Comparison of ENCODE assay signal across 14 cellular contexts in the genomic region with DNA sequence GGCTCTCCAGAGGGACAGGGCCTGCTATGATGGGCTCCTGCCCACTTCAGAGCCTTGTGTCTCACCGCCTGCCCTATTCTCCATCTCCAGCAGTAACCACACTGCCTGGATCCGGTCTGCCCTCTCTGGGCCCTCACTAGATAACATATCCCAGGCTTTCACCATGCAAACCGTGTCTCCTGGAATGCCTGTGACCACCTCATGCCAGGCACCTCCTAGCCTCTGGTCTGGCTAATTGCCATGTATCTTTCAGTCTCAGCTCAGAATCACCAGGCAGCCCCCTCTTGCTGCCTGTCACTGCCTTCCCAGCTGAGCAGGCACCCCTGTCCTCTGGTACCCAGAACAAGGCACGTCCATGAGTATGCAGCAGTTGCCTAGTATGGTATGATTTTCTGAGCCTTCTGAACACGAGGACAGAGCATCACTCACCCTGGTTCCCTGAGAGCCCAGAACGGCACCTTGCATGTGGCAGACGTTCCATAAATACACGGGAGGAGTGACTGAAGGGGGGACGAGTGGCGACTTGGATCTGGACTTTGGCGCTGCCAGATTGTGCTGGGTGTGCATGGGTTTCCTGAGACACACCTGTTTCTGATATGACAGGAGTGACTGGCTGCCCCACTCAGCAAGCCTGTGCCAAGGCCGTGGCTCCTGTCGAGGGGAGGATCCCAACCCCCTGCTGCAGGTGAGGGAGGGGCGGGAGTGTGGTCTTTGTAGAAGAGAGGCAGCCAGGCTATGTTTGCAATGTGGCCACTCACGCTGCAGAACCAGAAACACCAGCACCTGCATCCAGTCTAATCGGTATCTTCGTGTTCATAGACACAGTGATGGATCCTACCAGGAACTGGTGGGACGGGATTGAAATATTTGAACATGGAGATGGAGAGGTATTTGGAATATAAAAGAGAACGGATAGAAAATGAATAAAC.
A peak's percentile ranks its signal among the peaks of the same experiment; 100 is the strongest.
DNase-seq lines count a peak whose midpoint lies in the region; ATAC-seq and TF ChIP-seq lines count a peak whose summit lies in the region.
"Had no signal": no experiment of that assay in that cellular context is flagged by ENCODE, and none has a peak within 500 bp of the region (broad histone marks: within the 10 kb centered on the region; RNA-seq: fewer than 3 reads in every experiment).

No MANE protein-coding gene starts in this region.

- no peaks in the 10 kb centered on the region for H3K36me3 ChIP-seq in CD8-positive, alpha-beta memory T cell (ENCODE audit: insufficient read depth, low read length)
- peaks cover 13% of the 10 kb centered on the region for H3K36me3 ChIP-seq in IMR-90 (ENCODE audit: control insufficient read depth, insufficient read depth, low read length)
- no peaks in the 10 kb centered on the region for H3K36me3 ChIP-seq in osteoblast (ENCODE audit: insufficient read depth, low read length)

- H3K4me1 ChIP-seq in CD8-positive, alpha-beta memory T cell (ENCODE audit: insufficient read depth, low read length): peaks cover 57% of the 10 kb centered on the region
- H3K4me1 ChIP-seq in IMR-90 (ENCODE audit: control insufficient read depth, insufficient read depth, low read length) (peaks cover 30% of the 10 kb centered on the region), osteoblast (ENCODE audit: insufficient read depth, low read length) (peaks cover 32% of the 10 kb centered on the region)

- TF ChIP-seq RAD21 in IMR-90 (IDR thresholded peaks at IDR 0.05; ENCODE audit: low read length): no peak

- H3K23ac ChIP-seq in IMR-90 (ENCODE audit: low read depth, low read length): peak overlapping the region; percentile 94

- H3K18ac ChIP-seq in IMR-90 (ENCODE audit: low read depth, low read length): peak overlapping the region; percentile 81

- H3K4me3 Mint-ChIP-seq in CD8-positive, alpha-beta memory T cell: peak overlapping the region in 6 of 7 donors; percentile 39 to 63 (median 54)
- peak overlapping the region; percentile 31 for H3K4me3 Mint-ChIP-seq in central memory CD8-positive, alpha-beta T cell
- H3K4me3 Mint-ChIP-seq: stimulated activated naive CD8-positive, alpha-beta T cell treated with anti-CD3 and anti-CD28 coated beads, Interleukin-15, amount 100 ng/mL, for 72 hours had no signal

- H4K5ac ChIP-seq in IMR-90 (ENCODE audit: low read depth, low read length): peak overlapping the region; percentile 66

- no peak overlapping the region for H3K4me3 ChIP-seq in CD8-positive, alpha-beta memory T cell (ENCODE audit: low read length)
- H3K4me3 ChIP-seq in IMR-90 (ENCODE audit: insufficient read depth, low read depth, low read length) (no peak overlapping the region), osteoblast (ENCODE audit: insufficient read depth, low read length) (no peak overlapping the region)

- peak overlapping the region; percentile 77 for H2AK9ac ChIP-seq in IMR-90 (replicated peaks; ENCODE audit: low read depth, low read length, poor library complexity)

- POLR2A ChIA-PET in CD8-positive, alpha-beta memory T cell (lab: Charles Lee): no interaction called here
- POLR2A ChIA-PET in IMR-90 (lab: Charles Lee; ENCODE audit: unreplicated experiment): no interaction called here

- TF ChIP-seq POLR2A in IMR-90 (IDR thresholded peaks at IDR 0.05; ENCODE audit: low read depth, low read length): no peak

- BruUV-seq in IMR-90 (replicated peaks; lab: Mats Ljungman, UMichigan): no TSS peak

- intact Hi-C loops in IMR-90 (cut with micrococcal nuclease): loop anchor here (5.0 kb wide), 2 partner anchors 70 to 110 kb away; a partner anchor contains a TSS

- no peaks in the 10 kb centered on the region for H3K27me3 ChIP-seq in CD8-positive, alpha-beta memory T cell (ENCODE audit: insufficient read depth, low read length, poor library complexity, severe bottlenecking)
- H3K27me3 ChIP-seq in IMR-90 (ENCODE audit: control insufficient read depth, insufficient read depth, low read length) (no peaks in the 10 kb centered on the region), osteoblast (ENCODE audit: insufficient read depth, low read length) (no peaks in the 10 kb centered on the region)

- peak overlapping the region; percentile 92 for H2BK120ac ChIP-seq in IMR-90 (ENCODE audit: low read depth, low read length)

- H2BK20ac ChIP-seq in IMR-90 (ENCODE audit: low read depth, low read length): peak overlapping the region; percentile 95

- H2BK15ac ChIP-seq in IMR-90 (ENCODE audit: low read depth, low read length): peak overlapping the region; percentile 93

- dilution Hi-C loops in IMR-90 (cut with HindIII; ENCODE audit: low sequenced_read_pairs, unreplicated experiment): no loop called here

- H3K9ac ChIP-seq in IMR-90 (ENCODE audit: low read depth, low read length): peak overlapping the region; percentile 2; the same call in 1 of the 2 replicates

- H3K4ac ChIP-seq in IMR-90 (ENCODE audit: low read depth, low read length): peak overlapping the region; percentile 98

- H3K36me3 Mint-ChIP-seq in CD8-positive, alpha-beta memory T cell: peaks cover 6 to 36% (median 10%) of the 10 kb centered on the region in 3 donors
- H3K36me3 Mint-ChIP-seq in central memory CD8-positive, alpha-beta T cell (ENCODE audit: insufficient read depth): peaks cover 7% of the 10 kb centered on the region

- H4K20me1 ChIP-seq in IMR-90 (ENCODE audit: insufficient read depth, low read length): peaks cover 16% of the 10 kb centered on the region
- peaks cover 22% of the 10 kb centered on the region for H4K20me1 ChIP-seq in osteoblast (ENCODE audit: insufficient read depth, low read length)

- H3K27ac Mint-ChIP-seq in CD8-positive, alpha-beta memory T cell: peak overlapping the region; percentile 8 to 89 (median 58)
- peak overlapping the region; percentile 81 for H3K27ac Mint-ChIP-seq in central memory CD8-positive, alpha-beta T cell (ENCODE audit: low read depth)

- H3K79me2 ChIP-seq in osteoblast (ENCODE audit: insufficient read depth, low read length): peaks cover 2% of the 10 kb centered on the region

- CTCF ChIA-PET in CD8-positive, alpha-beta memory T cell (lab: Charles Lee): no interaction called here
- CTCF ChIA-PET in IMR-90 (lab: Yijun Ruan, JAX): no interaction called here

- H3K79me1 ChIP-seq in IMR-90 (ENCODE audit: low read depth in 1 of 2, low read length in 2 of 2): peaks cover 26 to 60% of the 10 kb centered on the region in 2 experiments

- no peak overlapping the region for H3K27ac ChIP-seq in CD8-positive, alpha-beta memory T cell (ENCODE audit: low read depth, low read length)
- H3K27ac ChIP-seq in IMR-90 (ENCODE audit: insufficient read depth, low read length) (peak overlapping the region; percentile 41), osteoblast (ENCODE audit: low read depth, low read length) (peak overlapping the region; percentile 72)

- H3K9me1 ChIP-seq in IMR-90 (ENCODE audit: insufficient read depth, low read length): peaks cover 32% of the 10 kb centered on the region

- H3K9me3 Mint-ChIP-seq in CD8-positive, alpha-beta memory T cell: no peaks in the 10 kb centered on the region
- H3K9me3 Mint-ChIP-seq in central memory CD8-positive, alpha-beta T cell: no peaks in the 10 kb centered on the region
- H3K9me3 Mint-ChIP-seq: stimulated activated naive CD8-positive, alpha-beta T cell treated with anti-CD3 and anti-CD28 coated beads, Interleukin-15, amount 100 ng/mL, for 72 hours had no signal

- no peak for TF ChIP-seq CTCF in IMR-90 (conservative IDR thresholded peaks at IDR 0.05; ENCODE audit: low read depth, low read length)
- TF ChIP-seq CTCF in osteoblast (IDR thresholded peaks at IDR 0.05; ENCODE audit: extremely low read depth, low read depth, low read length): no peak

- H4K91ac ChIP-seq in IMR-90 (ENCODE audit: insufficient read depth, low read depth, low read length): peak overlapping the region; percentile 82

- H3K4me2 ChIP-seq in IMR-90 (ENCODE audit: low read depth, low read length) (no peak overlapping the region), osteoblast (ENCODE audit: insufficient read depth, low read length) (peak overlapping the region; percentile 80)

- peak overlapping the region; percentile 96 for H3K14ac ChIP-seq in IMR-90 (replicated peaks; ENCODE audit: low read depth, low read length)

- peak overlapping the region; percentile 4 to 85; a peak in 3 of 4 replicates for H4K8ac ChIP-seq in IMR-90 (ENCODE audit: low read depth in 2 of 2, low read length in 2 of 2)

- in situ Hi-C loops in IMR-90 (cut with MboI; ENCODE audit: low sequenced_read_pairs): no loop called here

- peaks cover 57 to 89% (median 78%) of the 10 kb centered on the region in 3 donors for H3K4me1 Mint-ChIP-seq in CD8-positive, alpha-beta memory T cell
- H3K4me1 Mint-ChIP-seq in central memory CD8-positive, alpha-beta T cell: peaks cover 61% of the 10 kb centered on the region

- peak overlapping the region; percentile 58 for H2AFZ ChIP-seq in IMR-90 (replicated peaks; ENCODE audit: low read length, poor library complexity)
- no peak overlapping the region for H2AFZ ChIP-seq in osteoblast (ENCODE audit: low read length)

- no peak for DNase-seq in CD8-positive, alpha-beta memory T cell
- DNase-seq in IMR-90 (no peak), osteoblast (ENCODE audit: insufficient read length, low spot score, missing footprints) (peak; percentile 27), NCI-H1092 treated with DMSO at 0.1 percent for 48 hours (lab: John Stamatoyannopoulos, UW) (no peak), NCI-H2227 treated with DMSO at 0.1 percent for 48 hours (lab: John Stamatoyannopoulos, UW) (no peak)
- DNase-seq in central memory CD8-positive, alpha-beta T cell (ENCODE audit: low spot score in 2 of 2): no peak
- DNase-seq: GF-D8; GOT3; Karpas-422; NCI-H1694 treated with DMSO at 0.1 percent for 48 hours; NCI-H82; stimulated activated CD4-positive, alpha-beta T cell treated with anti-CD3 and anti-CD28 coated beads, Interleukin-4, amount 100 ng/mL, for 24 hours; stimulated activated naive CD8-positive, alpha-beta T cell treated with anti-CD3 and anti-CD28 coated beads, Interleukin-15, amount 100 ng/mL, for 72 hours had no signal

- WGBS in IMR-90 (ENCODE audit: extremely low coverage in 2 of 2, insufficient read length in 1 of 2), 2 experiments: 95 to 100% methylated on average over 1 to 11 of the region's 19 CpGs

- no peaks in the 10 kb centered on the region for H3K9me3 ChIP-seq in CD8-positive, alpha-beta memory T cell (ENCODE audit: low read length)
- H3K9me3 ChIP-seq in IMR-90 (ENCODE audit: control insufficient read depth, insufficient read depth, low read length): no peaks in the 10 kb centered on the region
- no peaks in the 10 kb centered on the region for H3K9me3 ChIP-seq in osteoblast (ENCODE audit: low read depth, low read length)

- peak overlapping the region; percentile 71 for H2BK5ac ChIP-seq in IMR-90 (ENCODE audit: low read depth, low read length, poor library complexity, severe bottlenecking)

- H2AK5ac ChIP-seq in IMR-90 (ENCODE audit: low read depth, low read length): peak overlapping the region; percentile 98

- no peak for ATAC-seq in IMR-90 (ENCODE audit: low read depth)
- no peak for ATAC-seq in central memory CD8-positive, alpha-beta T cell (replicated peaks; ENCODE audit: extremely low read depth, poor library complexity, severe bottlenecking)
- no peak for ATAC-seq in GM19463 (IDR thresholded peaks at IDR 0.05; ENCODE audit: unreplicated experiment)

- peak overlapping the region; percentile 55; the same call in 1 of the 2 replicates for H3K56ac ChIP-seq in IMR-90 (ENCODE audit: extremely low read depth, insufficient read depth, low read length)

- H3K27me3 Mint-ChIP-seq in CD8-positive, alpha-beta memory T cell: no peaks in the 10 kb centered on the region
- no peaks in the 10 kb centered on the region for H3K27me3 Mint-ChIP-seq in central memory CD8-positive, alpha-beta T cell
- H3K27me3 Mint-ChIP-seq: stimulated activated naive CD8-positive, alpha-beta T cell treated with anti-CD3 and anti-CD28 coated beads, Interleukin-15, amount 100 ng/mL, for 72 hours had no signal
